In genomic region chr15:60916674-60917468, GRCh38 we compare ENCODE assay signal across 8 cellular contexts.
DNase-seq lines count a peak whose midpoint lies in the region; ATAC-seq and TF ChIP-seq lines count a peak whose summit lies in the region.

No MANE protein-coding gene starts in this region.

- peak overlapping the region in 3 of 11 experiments; percentile 35 to 53 (median 49); a peak in 3 of 22 replicates for H3K9ac ChIP-seq in BLaER1 treated with 17β-estradiol and CSF1 and Interleukin-3, amounts not matched to agents 10 nM and 100 nM

- peak overlapping the region in 3 of 11 experiments; percentile 17 to 76 (median 68); a peak in 4 of 22 replicates for H3K27ac ChIP-seq in BLaER1 treated with 17β-estradiol and CSF1 and Interleukin-3, amounts not matched to agents 10 nM and 100 nM

- peaks cover 0 to 10% (median 0%) of the 10 kb centered on the region in 11 experiments; a peak in 4 of 22 replicates for H3K9me3 ChIP-seq in BLaER1 treated with 17β-estradiol and CSF1 and Interleukin-3, amounts not matched to agents 10 nM and 100 nM (replicated peaks in 1 of 11)
- H3K9me3 ChIP-seq in mucosa of descending colon = no peaks in the 10 kb centered on the region

- intact Hi-C loops in mucosa of descending colon (cut with DNase I, micrococcal nuclease) = no loop called here

- H3K4me1 ChIP-seq in BLaER1 treated with 17β-estradiol and CSF1 and Interleukin-3, amounts not matched to agents 10 nM and 100 nM = peaks cover 0 to 36% (median 8%) of the 10 kb centered on the region in 10 experiments; a peak in 10 of 20 replicates
- H3K4me1 ChIP-seq in mucosa of descending colon (ENCODE audit: low read depth) = peaks cover 11% of the 10 kb centered on the region

- no peaks in the 10 kb centered on the region for H3K27me3 ChIP-seq in BLaER1 treated with 17β-estradiol and CSF1 and Interleukin-3, amounts not matched to agents 10 nM and 100 nM

- H3K36me3 Mint-ChIP-seq in activated CD8-positive, alpha-beta memory T cell treated with anti-CD3 and anti-CD28 coated beads, Interleukin-2, amount 10 ng/mL, durations not matched to agents 7 days and 5 days = no peaks in the 10 kb centered on the region
- no peaks in the 10 kb centered on the region for H3K36me3 Mint-ChIP-seq in endothelial cell (ENCODE audit: low read depth, unreplicated experiment)

- CTCF ChIA-PET in activated CD8-positive, alpha-beta memory T cell treated with anti-CD3 and anti-CD28 coated beads, Interleukin-2, amount 10 ng/mL, durations not matched to agents 7 days and 5 days (lab: Charles Lee) = interaction anchor here (0.7 to 6.1 kb wide), 46 partner anchors 10 to 918 kb away, joined by 3 to 75 read pairs (median 4); partner anchors contain the start of gene ICE2

- DNase-seq in NK-92 treated with Interleukin-12 subunit alpha and Interleukin-12 subunit beta, amount 100 ng/mL, for 24 hours (lab: John Stamatoyannopoulos, UW) = peak; percentile 88
- DNase-seq in activated CD8-positive, alpha-beta memory T cell treated with anti-CD3 and anti-CD28 coated beads, Interleukin-2, amount 10 ng/mL, durations not matched to agents 7 days and 5 days = peak; percentile 89
- DNase-seq in endothelial cell (ENCODE audit: low spot score) = peak; percentile 85
- DNase-seq in mucosa of descending colon = peak; percentile 77 to 93 (median 82)
- peak; percentile 77 to 79 for DNase-seq in stimulated activated CD8-positive, alpha-beta memory T cell treated with anti-CD3 and anti-CD28 coated beads, Interleukin-2, amount 100 ng/mL, for 48 hours (ENCODE audit: low read depth in 2 of 2)

- H3K27ac Mint-ChIP-seq in activated CD8-positive, alpha-beta memory T cell treated with anti-CD3 and anti-CD28 coated beads, Interleukin-2, amount 10 ng/mL, durations not matched to agents 7 days and 5 days = peak overlapping the region; percentile 30
- H3K27ac Mint-ChIP-seq in endothelial cell (ENCODE audit: unreplicated experiment) = no peak overlapping the region

- no peak overlapping the region for H3K4me3 Mint-ChIP-seq in activated CD8-positive, alpha-beta memory T cell treated with anti-CD3 and anti-CD28 coated beads, Interleukin-2, amount 10 ng/mL, durations not matched to agents 7 days and 5 days
- H3K4me3 Mint-ChIP-seq in endothelial cell (ENCODE audit: unreplicated experiment) = no peak overlapping the region

- H3K27me3 Mint-ChIP-seq in activated CD8-positive, alpha-beta memory T cell treated with anti-CD3 and anti-CD28 coated beads, Interleukin-2, amount 10 ng/mL, durations not matched to agents 7 days and 5 days = peaks cover 4% of the 10 kb centered on the region
- no peaks in the 10 kb centered on the region for H3K27me3 Mint-ChIP-seq in endothelial cell (ENCODE audit: unreplicated experiment)

- H3K4me2 ChIP-seq in BLaER1 treated with 17β-estradiol and CSF1 and Interleukin-3, amounts not matched to agents 10 nM and 100 nM = peak overlapping the region in 6 of 11 experiments; percentile 15 to 83 (median 60); a peak in 10 of 22 replicates

- H3K4me1 Mint-ChIP-seq in activated CD8-positive, alpha-beta memory T cell treated with anti-CD3 and anti-CD28 coated beads, Interleukin-2, amount 10 ng/mL, durations not matched to agents 7 days and 5 days = peaks cover 13% of the 10 kb centered on the region
- H3K4me1 Mint-ChIP-seq in endothelial cell (ENCODE audit: unreplicated experiment) = peaks cover 37% of the 10 kb centered on the region

- ATAC-seq in GM19351 (IDR thresholded peaks at IDR 0.05; ENCODE audit: unreplicated experiment) (peak; percentile 86), HG03565 (IDR thresholded peaks at IDR 0.05; ENCODE audit: unreplicated experiment) (peak; percentile 79), mucosa of descending colon (peak; percentile 89)
- ATAC-seq in activated CD8-positive, alpha-beta memory T cell treated with anti-CD3 and anti-CD28 coated beads, Interleukin-2, amount 10 ng/mL, durations not matched to agents 7 days and 5 days = peak; percentile 94

- no peaks in the 10 kb centered on the region for H3K36me3 ChIP-seq in BLaER1 treated with 17β-estradiol and CSF1 and Interleukin-3, amounts not matched to agents 10 nM and 100 nM
- H3K36me3 ChIP-seq in mucosa of descending colon (ENCODE audit: low read depth) = no peaks in the 10 kb centered on the region

- H3K4me3 ChIP-seq in BLaER1 treated with 17β-estradiol and CSF1 and Interleukin-3, amounts not matched to agents 10 nM and 100 nM = no peak overlapping the region
- no peak overlapping the region for H3K4me3 ChIP-seq in mucosa of descending colon

- TF ChIP-seq CTCF in endothelial cell (IDR thresholded peaks at IDR 0.05; ENCODE audit: unreplicated experiment) (peak; percentile 89), mucosa of descending colon (IDR thresholded peaks at IDR 0.05) (peak; percentile 74)

- H4K20me1 ChIP-seq in BLaER1 treated with 17β-estradiol and CSF1 and Interleukin-3, amounts not matched to agents 10 nM and 100 nM = no peaks in the 10 kb centered on the region

- H3K9me3 Mint-ChIP-seq in activated CD8-positive, alpha-beta memory T cell treated with anti-CD3 and anti-CD28 coated beads, Interleukin-2, amount 10 ng/mL, durations not matched to agents 7 days and 5 days (ENCODE audit: low read depth) = no peaks in the 10 kb centered on the region
- no peaks in the 10 kb centered on the region for H3K9me3 Mint-ChIP-seq in endothelial cell (ENCODE audit: unreplicated experiment)
